In genomic region chr5:82584631-82585030, GRCh38 we compare ENCODE assay signal across 11 cellular contexts.
"Had no signal": no experiment of that assay in that cellular context is flagged by ENCODE, and none has a peak within 500 bp of the region (broad histone marks: within the 10 kb centered on the region; RNA-seq: fewer than 3 reads in every experiment).

No MANE protein-coding gene starts in this region.

- ATAC-seq: body of pancreas; effector memory CD8-positive, alpha-beta T cell; foreskin keratinocyte had no signal

- H3K4me3 ChIP-seq: body of pancreas, heart left ventricle, skin epidermis had no signal

- H3K27me3 ChIP-seq: body of pancreas, foreskin keratinocyte, heart left ventricle had no signal

- H3K36me3 ChIP-seq: heart left ventricle had no signal

- H3K4me1 ChIP-seq: foreskin keratinocyte had no signal

- H3K27ac ChIP-seq: body of pancreas, foreskin keratinocyte, heart left ventricle, skin epidermis, VCaP had no signal

- DNase-seq: activated CD4-positive, alpha-beta T cell treated with anti-CD3 and anti-CD28 coated beads, Interleukin-2, amount 50 U/mL, for 48 hours; activated naive CD4-positive, alpha-beta T cell treated with anti-CD3 and anti-CD28 coated beads, Interleukin-2, amount 50 U/mL, for 16 hours; body of pancreas; effector memory CD8-positive, alpha-beta T cell; foreskin keratinocyte; heart left ventricle; mesenchymal stem cell; stimulated activated CD4-positive, alpha-beta T cell treated with anti-CD3 and anti-CD28 coated beads, Interleukin-4, amount 100 ng/mL, for 24 hours; stimulated activated naive CD4-positive, alpha-beta T cell had no signal
